In genomic region chr2:55112229-55113016, GRCh38 we compare ENCODE assay signal across 8 cellular contexts.
DNase-seq lines count a peak whose midpoint lies in the region; ATAC-seq and TF ChIP-seq lines count a peak whose summit lies in the region.

No MANE protein-coding gene starts in this region.

- 0 out of 2 replicates have a peak, but pooled peaks have one; percentile 27 for TF ChIP-seq CTCF in HEK293 (tag by site-specific recombination; IDR thresholded peaks at IDR 0.05)
- no peak for TF ChIP-seq CTCF in RWPE2 (IDR thresholded peaks at IDR 0.05; ENCODE audit: poor library complexity, severe bottlenecking)
- TF ChIP-seq CTCF in osteoblast (IDR thresholded peaks at IDR 0.05; ENCODE audit: extremely low read depth, low read depth, low read length) = no peak
- no peak for TF ChIP-seq CTCF in CD8-positive, alpha-beta T cell (IDR thresholded peaks at IDR 0.05)

- H3K4me3 ChIP-seq in HEK293 (ENCODE audit: low read depth, low read length) = no peak overlapping the region
- no peak overlapping the region for H3K4me3 ChIP-seq in RWPE2 (ENCODE audit: severe bottlenecking)
- peak overlapping the region; percentile 36 for H3K4me3 ChIP-seq in osteoblast (ENCODE audit: insufficient read depth, low read length)
- H3K4me3 ChIP-seq in CD8-positive, alpha-beta T cell (ENCODE audit: low read depth, low read length) = no peak overlapping the region

- CTCF ChIA-PET in HEK293 (lab: Yijun Ruan, JAX) = interaction anchor here (1.0 to 1.9 kb wide), 4 partner anchors 15 to 62 kb away, joined by 3 to 6 read pairs (median 4); partner anchors contain the start of gene RTN4
- CTCF ChIA-PET in CD8-positive, alpha-beta T cell (lab: Charles Lee) = no interaction called here

- no peaks in the 10 kb centered on the region for H3K27me3 Mint-ChIP-seq in CD8-positive, alpha-beta T cell (ENCODE audit: low read depth)
- H3K27me3 Mint-ChIP-seq in activated naive CD8-positive, alpha-beta T cell treated with anti-CD3 and anti-CD28 coated beads for 36 hours = no peaks in the 10 kb centered on the region

- no peak overlapping the region for H3K4me3 Mint-ChIP-seq in CD8-positive, alpha-beta T cell
- no peak overlapping the region for H3K4me3 Mint-ChIP-seq in activated naive CD8-positive, alpha-beta T cell treated with anti-CD3 and anti-CD28 coated beads for 36 hours

- POLR2A ChIA-PET in HEK293 (lab: Yijun Ruan, JAX) = interaction anchor here (0.7 to 2.5 kb wide), 5 partner anchors 9 to 64 kb away, joined by 3 to 19 read pairs (median 7); partner anchors contain the start of gene RTN4
- POLR2A ChIA-PET in CD8-positive, alpha-beta T cell (lab: Charles Lee) = no interaction called here

- ATAC-seq in RWPE2 (ENCODE audit: low read depth) (no peak), GM21515 (IDR thresholded peaks at IDR 0.05; ENCODE audit: unreplicated experiment) (no peak)
- no peak for ATAC-seq in CD8-positive, alpha-beta T cell

- H3K27ac ChIP-seq in HEK293 (ENCODE audit: extremely low read depth, low read depth, low read length) (peak overlapping the region; percentile 70; the same call in 1 of the 2 replicates), RWPE2 (ENCODE audit: poor library complexity, severe bottlenecking) (peak overlapping the region; percentile 81), osteoblast (ENCODE audit: low read depth, low read length) (peak overlapping the region; percentile 98)
- H3K27ac ChIP-seq in CD8-positive, alpha-beta T cell (ENCODE audit: low read depth, low read length) = no peak overlapping the region

- intact Hi-C loops in CD8-positive, alpha-beta T cell (cut with DNase I, micrococcal nuclease) = no loop called here

- H3K4me1 Mint-ChIP-seq in CD8-positive, alpha-beta T cell (ENCODE audit: low read depth) = no peaks in the 10 kb centered on the region
- H3K4me1 Mint-ChIP-seq in activated naive CD8-positive, alpha-beta T cell treated with anti-CD3 and anti-CD28 coated beads for 36 hours = no peaks in the 10 kb centered on the region

- no peak overlapping the region for H3K27ac Mint-ChIP-seq in CD8-positive, alpha-beta T cell
- H3K27ac Mint-ChIP-seq in activated naive CD8-positive, alpha-beta T cell treated with anti-CD3 and anti-CD28 coated beads for 36 hours = no peak overlapping the region

- H3K4me1 ChIP-seq in HEK293 (ENCODE audit: control insufficient read depth, insufficient read depth, low read length) (peaks cover 13% of the 10 kb centered on the region), RWPE2 (ENCODE audit: insufficient read depth, poor library complexity, severe bottlenecking) (peaks cover 48% of the 10 kb centered on the region), osteoblast (ENCODE audit: insufficient read depth, low read length) (peaks cover 72% of the 10 kb centered on the region)
- H3K4me1 ChIP-seq in CD8-positive, alpha-beta T cell (ENCODE audit: insufficient read depth, low read length) = no peaks in the 10 kb centered on the region

- peak overlapping the region; percentile 73 for H3K4me2 ChIP-seq in osteoblast (ENCODE audit: insufficient read depth, low read length)

- H3K36me3 ChIP-seq in HEK293 (ENCODE audit: control insufficient read depth in 2 of 2, insufficient read depth in 1 of 2, low read length in 2 of 2) (no peaks in the 10 kb centered on the region), RWPE2 (ENCODE audit: low read depth) (no peaks in the 10 kb centered on the region), osteoblast (ENCODE audit: insufficient read depth, low read length) (no peaks in the 10 kb centered on the region)
- no peaks in the 10 kb centered on the region for H3K36me3 ChIP-seq in CD8-positive, alpha-beta T cell (ENCODE audit: insufficient read depth, low read length)

- no peaks in the 10 kb centered on the region for H4K20me1 ChIP-seq in osteoblast (ENCODE audit: insufficient read depth, low read length)

- DNase-seq in RWPE2 (ENCODE audit: low spot score) (no peak), fibroblast of peridontal ligament (ENCODE audit: extremely low read depth) (peak; percentile 86), osteoblast (ENCODE audit: insufficient read length, low spot score, missing footprints) (no peak)
- no peak for DNase-seq in CD8-positive, alpha-beta T cell
- no peak for DNase-seq in activated T-cell treated with anti-CD3 and anti-CD28 coated beads, Interleukin-2, amount 50 U/mL, for 1 hour
- DNase-seq in activated naive CD8-positive, alpha-beta T cell treated with anti-CD3 and anti-CD28 coated beads for 36 hours = no peak

- no peaks in the 10 kb centered on the region for H3K27me3 ChIP-seq in RWPE2 (ENCODE audit: insufficient read depth, poor library complexity, severe bottlenecking)
- no peaks in the 10 kb centered on the region for H3K27me3 ChIP-seq in osteoblast (ENCODE audit: insufficient read depth, low read length)
- no peaks in the 10 kb centered on the region for H3K27me3 ChIP-seq in CD8-positive, alpha-beta T cell (ENCODE audit: insufficient read depth, low read length)

- peak overlapping the region; percentile 66 for H2AFZ ChIP-seq in osteoblast (ENCODE audit: low read length)

- no peaks in the 10 kb centered on the region for H3K9me3 ChIP-seq in HEK293 (ENCODE audit: control insufficient read depth, insufficient read depth, low read depth, low read length)
- no peaks in the 10 kb centered on the region for H3K9me3 ChIP-seq in RWPE2 (ENCODE audit: severe bottlenecking)
- H3K9me3 ChIP-seq in osteoblast (ENCODE audit: low read depth, low read length) = no peaks in the 10 kb centered on the region
- no peaks in the 10 kb centered on the region for H3K9me3 ChIP-seq in CD8-positive, alpha-beta T cell (ENCODE audit: low read length)

- peaks cover 9% of the 10 kb centered on the region for H3K79me2 ChIP-seq in osteoblast (ENCODE audit: insufficient read depth, low read length)

- H3K36me3 Mint-ChIP-seq in CD8-positive, alpha-beta T cell = no peaks in the 10 kb centered on the region
- no peaks in the 10 kb centered on the region for H3K36me3 Mint-ChIP-seq in activated naive CD8-positive, alpha-beta T cell treated with anti-CD3 and anti-CD28 coated beads for 36 hours

- no peaks in the 10 kb centered on the region for H3K9me3 Mint-ChIP-seq in CD8-positive, alpha-beta T cell
- H3K9me3 Mint-ChIP-seq in activated naive CD8-positive, alpha-beta T cell treated with anti-CD3 and anti-CD28 coated beads for 36 hours = no peaks in the 10 kb centered on the region

TF ChIP-seq in HEK293, 187 proteins besides CTCF, POLR2A, EP300 and RAD21:
- peak; percentile 6; the same call in 1 of the 2 replicates for TF ChIP-seq ZIC2 (tag by site-specific recombination; IDR thresholded peaks at IDR 0.05)
- TF ChIP-seq ZNF626 (tag by site-specific recombination; IDR thresholded peaks at IDR 0.05) = no peak
- TF ChIP-seq ZBTB6 (tag by site-specific recombination; IDR thresholded peaks at IDR 0.05) = 0 out of 2 replicates have a peak, but pooled peaks have one; percentile 46
- no peak for TF ChIP-seq ZNF24 (tag by site-specific recombination; IDR thresholded peaks at IDR 0.05)
- TF ChIP-seq TRIM28 (IDR thresholded peaks at IDR 0.05; ENCODE audit: borderline replicate concordance, low read length) = peak; percentile 64; the same call in 1 of the 2 replicates
- no peak for TF ChIP-seq REPIN1 (tag by site-specific recombination; IDR thresholded peaks at IDR 0.05; ENCODE audit: low read depth)
- TF ChIP-seq KLF10 (tag by site-specific recombination; IDR thresholded peaks at IDR 0.05) = no peak
